ENCODE assay signal across 24 cellular contexts in the genomic region with DNA sequence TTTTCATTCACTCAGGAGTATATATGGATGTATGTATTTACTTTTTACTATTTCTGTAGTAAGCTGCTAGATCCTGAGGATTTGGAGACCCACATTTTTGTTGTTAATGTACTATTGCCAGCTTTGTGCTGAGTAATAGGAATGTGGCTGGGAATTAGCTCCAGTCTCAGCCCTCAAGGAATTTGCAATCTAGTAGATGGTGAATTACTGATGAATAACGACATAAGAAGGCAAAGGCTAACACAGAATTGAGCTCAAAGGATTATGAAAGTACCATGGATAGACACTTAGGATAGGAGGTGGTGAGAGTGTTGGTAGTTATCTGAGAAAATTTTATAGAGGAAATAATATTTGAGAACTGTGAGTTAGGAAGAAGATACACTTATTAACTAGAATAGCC. TPM values are rescaled to one million over a fixed set of nuclear protein-coding genes. Genes with fewer than 3 reads are reported as not detected.
DNase-seq lines count a peak whose midpoint lies in the region; ATAC-seq and TF ChIP-seq lines count a peak whose summit lies in the region.
"Had no signal": no experiment of that assay in that cellular context is flagged by ENCODE, and none has a peak within 500 bp of the region (broad histone marks: within the 10 kb centered on the region; RNA-seq: fewer than 3 reads in every experiment).

No MANE protein-coding gene starts in this region.

- no peak for ATAC-seq in natural killer cell treated with Interleukin-12 subunit alpha and Interleukin-12 subunit beta and Interleukin-15 and Interleukin-18, amount 100 ng/mL, for 72 hours
- ATAC-seq: A549; activated CD4-positive, alpha-beta T cell treated with anti-CD3 and anti-CD28 coated beads for 36 hours; activated CD8-positive, alpha-beta memory T cell treated with anti-CD3 and anti-CD28 coated beads, Interleukin-2, amount 10 ng/mL, durations not matched to agents 7 days and 5 days; activated naive CD8-positive, alpha-beta T cell treated with anti-CD3 and anti-CD28 coated beads, Interleukin-2, amount 50 U/mL, for 24 hours; foreskin keratinocyte; naive thymus-derived CD8-positive, alpha-beta T cell had no signal

- H3K4me1 Mint-ChIP-seq in natural killer cell treated with Interleukin-12 subunit alpha and Interleukin-12 subunit beta and Interleukin-15 and Interleukin-18, amount 100 ng/mL, for 72 hours (ENCODE audit: low read depth in 2 of 2): no peaks in the 10 kb centered on the region
- H3K4me1 Mint-ChIP-seq: activated CD4-positive, alpha-beta T cell treated with anti-CD3 and anti-CD28 coated beads for 36 hours; activated CD8-positive, alpha-beta memory T cell treated with anti-CD3 and anti-CD28 coated beads, Interleukin-2, amount 10 ng/mL, durations not matched to agents 7 days and 5 days; activated naive CD8-positive, alpha-beta T cell treated with anti-CD3 and anti-CD28 coated beads, Interleukin-2, amount 50 U/mL, for 24 hours; naive thymus-derived CD8-positive, alpha-beta T cell had no signal

- no peak overlapping the region for H3K18ac ChIP-seq in mesenchymal stem cell (ENCODE audit: low read depth in 1 of 2, low read length in 2 of 2)

- no peak overlapping the region for H3K27ac ChIP-seq in mesenchymal stem cell (ENCODE audit: low read length, poor library complexity, severe bottlenecking)
- H3K27ac ChIP-seq: A549, foreskin keratinocyte had no signal

- no peak overlapping the region for H2BK5ac ChIP-seq in mesenchymal stem cell (ENCODE audit: low read depth, low read length, poor library complexity, severe bottlenecking)

- no peaks in the 10 kb centered on the region for H3K9me3 ChIP-seq in mesenchymal stem cell (ENCODE audit: control insufficient read depth, low read length)
- H3K9me3 ChIP-seq: A549 had no signal

- no peaks in the 10 kb centered on the region for H3K27me3 Mint-ChIP-seq in natural killer cell treated with Interleukin-12 subunit alpha and Interleukin-12 subunit beta and Interleukin-15 and Interleukin-18, amount 100 ng/mL, for 72 hours
- H3K27me3 Mint-ChIP-seq: activated CD4-positive, alpha-beta T cell treated with anti-CD3 and anti-CD28 coated beads for 36 hours; activated CD8-positive, alpha-beta memory T cell treated with anti-CD3 and anti-CD28 coated beads, Interleukin-2, amount 10 ng/mL, durations not matched to agents 7 days and 5 days; activated naive CD8-positive, alpha-beta T cell treated with anti-CD3 and anti-CD28 coated beads, Interleukin-2, amount 50 U/mL, for 24 hours; CD4-positive, alpha-beta memory T cell; naive thymus-derived CD8-positive, alpha-beta T cell had no signal

- no peak overlapping the region for H2BK12ac ChIP-seq in mesenchymal stem cell (ENCODE audit: low read length in 2 of 2)

- H3K27me3 ChIP-seq in mesenchymal stem cell (ENCODE audit: control insufficient read depth in 1 of 2, insufficient read depth in 1 of 2, low read length in 2 of 2): no peaks in the 10 kb centered on the region
- H3K27me3 ChIP-seq: foreskin keratinocyte had no signal

- no peak overlapping the region for H2AFZ ChIP-seq in mesenchymal stem cell (ENCODE audit: low read depth, low read length)

- no peak overlapping the region for H4K8ac ChIP-seq in mesenchymal stem cell (ENCODE audit: low read length)

- H3K4me3 ChIP-seq in cardiac fibroblast (replicated peaks in 1 of 2; ENCODE audit: low read depth in 2 of 2, low read length in 2 of 2) (no peak overlapping the region), mesenchymal stem cell (ENCODE audit: insufficient read depth in 1 of 2, low read depth in 1 of 2, low read length in 2 of 2) (no peak overlapping the region)
- H3K4me3 ChIP-seq: A549 had no signal

- H3K27ac Mint-ChIP-seq in natural killer cell treated with Interleukin-12 subunit alpha and Interleukin-12 subunit beta and Interleukin-15 and Interleukin-18, amount 100 ng/mL, for 72 hours: no peak overlapping the region
- H3K27ac Mint-ChIP-seq: activated CD4-positive, alpha-beta T cell treated with anti-CD3 and anti-CD28 coated beads for 36 hours; activated CD8-positive, alpha-beta memory T cell treated with anti-CD3 and anti-CD28 coated beads, Interleukin-2, amount 10 ng/mL, durations not matched to agents 7 days and 5 days; activated naive CD8-positive, alpha-beta T cell treated with anti-CD3 and anti-CD28 coated beads, Interleukin-2, amount 50 U/mL, for 24 hours; activated T-helper 2 cell treated with anti-CD3 and anti-CD28 coated beads, Interferon-gamma antibody, Interleukin-2, Interleukin-4, amounts not matched to agents 10 μg/mL and 5 μg/mL and 100 μg/mL, durations not matched to agents 14 hours and 24 hours and 36 hours; CD4-positive, alpha-beta memory T cell; naive thymus-derived CD8-positive, alpha-beta T cell had no signal

- 89% methylated on average over 1 of the region's 1 CpG for WGBS in mesenchymal stem cell

- H3K14ac ChIP-seq in mesenchymal stem cell (ENCODE audit: low read length in 2 of 2): no peak overlapping the region

- no peak for TF ChIP-seq CTCF in cardiac fibroblast (IDR thresholded peaks at IDR 0.05; ENCODE audit: low read depth, low read length)

- H3K79me1 ChIP-seq in mesenchymal stem cell (replicated peaks; ENCODE audit: low read length, poor library complexity, severe bottlenecking): peaks cover 9% of the 10 kb centered on the region

- no peak overlapping the region for H2BK120ac ChIP-seq in mesenchymal stem cell (ENCODE audit: low read depth, low read length)

- peaks cover 7% of the 10 kb centered on the region for H3K36me3 Mint-ChIP-seq in natural killer cell treated with Interleukin-12 subunit alpha and Interleukin-12 subunit beta and Interleukin-15 and Interleukin-18, amount 100 ng/mL, for 72 hours

- no peaks in the 10 kb centered on the region for H3K9me3 Mint-ChIP-seq in natural killer cell treated with Interleukin-12 subunit alpha and Interleukin-12 subunit beta and Interleukin-15 and Interleukin-18, amount 100 ng/mL, for 72 hours
- H3K9me3 Mint-ChIP-seq: activated naive CD8-positive, alpha-beta T cell treated with anti-CD3 and anti-CD28 coated beads, Interleukin-2, amount 50 U/mL, for 24 hours; activated T-helper 2 cell treated with anti-CD3 and anti-CD28 coated beads, Interferon-gamma antibody, Interleukin-2, Interleukin-4, amounts not matched to agents 10 μg/mL and 5 μg/mL and 100 μg/mL, durations not matched to agents 14 hours and 24 hours and 36 hours; CD4-positive, alpha-beta memory T cell; naive thymus-derived CD8-positive, alpha-beta T cell had no signal

- H2AK5ac ChIP-seq in mesenchymal stem cell (ENCODE audit: low read length, severe bottlenecking): no peak overlapping the region

- DNase-seq in AG08395 (ENCODE audit: low spot score) (peak; percentile 52), HCEC 1CT (peak; percentile 11), cardiac fibroblast (ENCODE audit: low read depth in 2 of 2) (peak; percentile 44 to 52), mesenchymal stem cell (peak; percentile 19), HK-2 (ENCODE audit: unreplicated experiment) (no peak), SIG-M5 (lab: John Stamatoyannopoulos, UW) (no peak), SIG-M5 treated with dmso at 0.1 percent for 504 hours (lab: John Stamatoyannopoulos, UW; ENCODE audit: unreplicated experiment) (no peak)
- no peak for DNase-seq in natural killer cell treated with Interleukin-12 subunit alpha and Interleukin-12 subunit beta and Interleukin-15 and Interleukin-18, amount 100 ng/mL, for 72 hours (ENCODE audit: low spot score)
- DNase-seq: activated CD4-positive, alpha-beta T cell treated with anti-CD3 and anti-CD28 coated beads for 36 hours; activated CD8-positive, alpha-beta memory T cell treated with anti-CD3 and anti-CD28 coated beads, Interleukin-2, amount 10 ng/mL, durations not matched to agents 7 days and 5 days; activated naive CD8-positive, alpha-beta T cell treated with anti-CD3 and anti-CD28 coated beads, Interleukin-2, amount 50 U/mL, for 24 hours; CD4-positive, alpha-beta memory T cell; DMS53; effector memory CD4-positive, alpha-beta T cell; hippocampal formation; Kasumi-1; naive thymus-derived CD8-positive, alpha-beta T cell; NCI-H1092 treated with DMSO at 0.1 percent for 48 hours; NCI-H526; stimulated activated CD4-positive, alpha-beta T cell treated with anti-CD3 and anti-CD28 coated beads, Interleukin-4, amount 100 ng/mL, for 24 hours; SW 1271 had no signal

- peaks cover 0 to 11% of the 10 kb centered on the region in 2 experiments for H3K36me3 ChIP-seq in mesenchymal stem cell (ENCODE audit: control insufficient read depth in 1 of 2, insufficient read depth in 2 of 2, low read depth in 1 of 2, low read length in 2 of 2)

- no peaks in the 10 kb centered on the region for H3K4me1 ChIP-seq in mesenchymal stem cell (ENCODE audit: control insufficient read depth, insufficient read depth, low read depth, low read length)
- H3K4me1 ChIP-seq: A549 had no signal

- no peak overlapping the region for H3K23ac ChIP-seq in mesenchymal stem cell (ENCODE audit: low read length in 2 of 2)

- H3K9ac ChIP-seq in mesenchymal stem cell (ENCODE audit: low read length): no peak overlapping the region

- no peak overlapping the region for H3K4ac ChIP-seq in mesenchymal stem cell (ENCODE audit: low read depth in 1 of 2, low read length in 2 of 2)

- H3K4me3 Mint-ChIP-seq in natural killer cell treated with Interleukin-12 subunit alpha and Interleukin-12 subunit beta and Interleukin-15 and Interleukin-18, amount 100 ng/mL, for 72 hours: no peak overlapping the region
- H3K4me3 Mint-ChIP-seq: activated CD4-positive, alpha-beta T cell treated with anti-CD3 and anti-CD28 coated beads for 36 hours; activated CD8-positive, alpha-beta memory T cell treated with anti-CD3 and anti-CD28 coated beads, Interleukin-2, amount 10 ng/mL, durations not matched to agents 7 days and 5 days; activated naive CD8-positive, alpha-beta T cell treated with anti-CD3 and anti-CD28 coated beads, Interleukin-2, amount 50 U/mL, for 24 hours; CD4-positive, alpha-beta memory T cell; naive thymus-derived CD8-positive, alpha-beta T cell had no signal

- no peak overlapping the region for H2BK15ac ChIP-seq in mesenchymal stem cell (ENCODE audit: low read depth, poor library complexity, severe bottlenecking)

- no peak overlapping the region for H3K4me2 ChIP-seq in mesenchymal stem cell (ENCODE audit: low read length, poor library complexity, severe bottlenecking)
- H3K4me2 ChIP-seq: A549 had no signal

- H4K91ac ChIP-seq in mesenchymal stem cell (ENCODE audit: low read length): no peak overlapping the region

RNA-seq across cellular contexts. Expression of gene CASD1, which starts 19.9 kb away (rescaled TPM):
- polyA plus RNA-seq in mesenchymal stem cell (2013, experiment 1 of 2): 11.0 TPM
- 10.2 TPM for polyA plus RNA-seq in mesenchymal stem cell (2013, experiment 2 of 2)
- total RNA-seq in natural killer cell treated with Interleukin-12 subunit alpha and Interleukin-12 subunit beta and Interleukin-15 and Interleukin-18, amount 100 ng/mL, for 72 hours: 10 to 100 TPM; 12.3 to 28.9 TPM

Comparison
In these comparisons a context has a peak if more than half of its experiments do, and no peak if none do; other contexts are left out.
1. DNase-seq: peak in AG08395 (single experiment), HCEC 1CT (single experiment), cardiac fibroblast (2 of 2) and mesenchymal stem cell (single experiment); none in natural killer cell treated with Interleukin-12 subunit alpha and Interleukin-12 subunit beta and Interleukin-15 and Interleukin-18, amount 100 ng/mL, for 72 hours (single experiment), HK-2 (single experiment), SIG-M5 (single experiment) and SIG-M5 treated with dmso at 0.1 percent for 504 hours (single experiment).